ENCODE assay signal across 8 cellular contexts in the genomic region with DNA sequence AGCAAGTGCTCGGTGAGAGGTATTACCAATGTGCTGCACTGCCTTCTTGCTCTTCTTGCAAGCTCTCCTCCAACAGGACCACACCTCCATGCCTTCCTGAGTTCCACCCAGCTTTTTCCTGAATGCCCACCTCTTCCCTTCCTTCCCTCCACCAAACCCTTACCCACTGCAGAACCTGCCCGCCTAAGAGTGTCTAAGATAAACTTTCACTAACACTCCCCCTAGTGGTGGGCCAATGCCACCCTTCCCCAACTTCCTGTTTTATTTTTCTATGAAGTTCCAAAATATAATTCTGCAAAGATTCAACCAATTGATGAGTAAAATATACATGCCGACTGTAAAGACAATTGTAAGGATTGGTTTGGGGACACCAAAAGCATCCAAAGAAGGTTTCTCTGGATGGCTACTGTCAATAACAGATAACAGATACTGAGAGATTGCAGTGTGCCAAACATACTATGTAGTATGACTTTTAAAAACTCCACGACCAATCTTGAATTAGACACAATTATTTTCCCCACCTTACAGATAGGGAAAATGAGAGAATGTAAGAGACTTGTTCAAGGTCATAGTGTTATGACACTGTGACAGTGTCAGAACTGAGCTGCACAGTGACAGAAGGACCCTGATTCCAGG. TPM values are rescaled to one million over a fixed set of nuclear protein-coding genes. Genes with fewer than 3 reads are reported as not detected.
DNase-seq lines count a peak whose midpoint lies in the region; ATAC-seq and TF ChIP-seq lines count a peak whose summit lies in the region.

No MANE protein-coding gene starts in this region.

- CTCF ChIA-PET in GM10248 (lab: Yijun Ruan, JAX), result interaction anchor here (0.7 to 3.0 kb wide), 24 partner anchors 9 to 325 kb away, joined by 3 to 14 read pairs (median 4); partner anchors contain the start of gene BMAL1

- no peak overlapping the region for H3K4me3 Mint-ChIP-seq in neural progenitor cell

- no peaks in the 10 kb centered on the region for H4K20me1 ChIP-seq in neural progenitor cell (ENCODE audit: low read depth)

- H3K9me3 Mint-ChIP-seq in neural progenitor cell, result no peaks in the 10 kb centered on the region

- H3K4me1 Mint-ChIP-seq in neural progenitor cell, result no peaks in the 10 kb centered on the region

- H3K9me3 ChIP-seq in neural progenitor cell (ENCODE audit: low read depth) (no peaks in the 10 kb centered on the region), upper lobe of right lung (no peaks in the 10 kb centered on the region)

- peak; percentile 64 for ATAC-seq in HG02642 (IDR thresholded peaks at IDR 0.05; ENCODE audit: poor library complexity, unreplicated experiment)
- ATAC-seq in esophagus mucosa, result peak; percentile 57
- peak; percentile 90 for ATAC-seq in upper lobe of right lung
- ATAC-seq in HG02763 (IDR thresholded peaks at IDR 0.05; ENCODE audit: unreplicated experiment), result no peak

- intact Hi-C loops in upper lobe of right lung (cut with DNase I), result no loop called here

- H3K9ac ChIP-seq in neural progenitor cell, result no peak overlapping the region

- H3K36me3 ChIP-seq in neural progenitor cell, result no peaks in the 10 kb centered on the region
- no peaks in the 10 kb centered on the region for H3K36me3 ChIP-seq in upper lobe of right lung

- TF ChIP-seq CTCF in GM10248 (IDR thresholded peaks at IDR 0.05; ENCODE audit: control extremely low read depth, extremely low read depth, low read depth, missing control alignments) (peak; percentile 76), neural progenitor cell (IDR thresholded peaks at IDR 0.05) (peak; percentile 96), upper lobe of right lung (IDR thresholded peaks at IDR 0.05) (peak; percentile 90)

- H3K27me3 ChIP-seq in neural progenitor cell (no peaks in the 10 kb centered on the region), upper lobe of right lung (peaks cover 2% of the 10 kb centered on the region)

- H3K79me2 ChIP-seq in neural progenitor cell (ENCODE audit: low read depth), result no peaks in the 10 kb centered on the region

- H3K4me1 ChIP-seq in neural progenitor cell, result no peaks in the 10 kb centered on the region
- H3K4me1 ChIP-seq in upper lobe of right lung, result no peaks in the 10 kb centered on the region

- H3K27me3 Mint-ChIP-seq in neural progenitor cell (ENCODE audit: insufficient read depth, low read depth), result peaks cover 5% of the 10 kb centered on the region

- H3K27ac Mint-ChIP-seq in neural progenitor cell, result no peak overlapping the region

- DNase-seq in GM10248 (ENCODE audit: extremely low spot score), result peak; percentile 40
- DNase-seq in NCI-H774 (lab: John Stamatoyannopoulos, UW), result peak; percentile 6
- peak; percentile 11 to 14 for DNase-seq in activated CD8-positive, alpha-beta memory T cell treated with anti-CD3 and anti-CD28 coated beads for 4 hours (ENCODE audit: low read depth in 2 of 2)
- DNase-seq in neural progenitor cell (ENCODE audit: low spot score), result peak; percentile 78
- DNase-seq in upper lobe of right lung, result no peak

- H2AFZ ChIP-seq in neural progenitor cell (replicated peaks), result peak overlapping the region; percentile 14

- POLR2A ChIA-PET in GM10248 (lab: Yijun Ruan, JAX), result no interaction called here

- H3K27ac ChIP-seq in neural progenitor cell (no peak overlapping the region), upper lobe of right lung (no peak overlapping the region)

- no peaks in the 10 kb centered on the region for H3K36me3 Mint-ChIP-seq in neural progenitor cell

- no peaks in the 10 kb centered on the region for H3F3A ChIP-seq in neural progenitor cell (ENCODE audit: low read depth)

- H3K4me3 ChIP-seq in neural progenitor cell (no peak overlapping the region), upper lobe of right lung (no peak overlapping the region)

- no peak overlapping the region for H3K4me2 ChIP-seq in neural progenitor cell

RNA-seq across cellular contexts. Expression of gene BMAL1, which starts 38.6 kb away (rescaled TPM):
- 10.6 TPM for total RNA-seq in esophagus mucosa
- 4.5 and 26.5 TPM in 2 replicates for total RNA-seq in neural progenitor cell (ENCODE audit: low replicate concordance)
- total RNA-seq in upper lobe of right lung, result 18.8 TPM
